13 cellular contexts compared by ENCODE assay signal in the genomic region with DNA sequence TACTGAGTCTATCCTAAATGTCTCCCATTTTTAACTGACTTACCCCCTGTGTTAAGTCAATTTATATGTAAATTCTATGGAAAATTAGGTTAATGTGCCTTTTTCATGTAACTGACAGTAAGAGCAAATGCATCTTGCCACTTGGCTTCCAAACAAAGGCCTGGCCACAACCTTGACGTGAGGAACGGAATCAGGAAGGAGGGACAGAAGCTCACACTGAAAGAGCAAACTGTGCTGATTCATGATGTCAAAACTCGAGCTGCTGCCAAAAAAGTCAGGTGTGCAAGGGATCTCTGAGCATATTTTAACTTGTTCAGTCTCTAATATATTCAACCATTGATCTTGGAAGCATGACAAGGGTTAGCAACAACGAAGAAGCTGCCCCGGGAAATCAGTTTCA. TPM values are rescaled to one million over a fixed set of nuclear protein-coding genes. Genes with fewer than 3 reads are reported as not detected.
DNase-seq lines count a peak whose midpoint lies in the region; ATAC-seq, FAIRE-seq and TF ChIP-seq lines count a peak whose summit lies in the region.
"Had no signal": no experiment of that assay in that cellular context is flagged by ENCODE, and none has a peak within 500 bp of the region (broad histone marks: within the 10 kb centered on the region; RNA-seq: fewer than 3 reads in every experiment).

No MANE protein-coding gene starts in this region.

- H3K36me3 Mint-ChIP-seq in brain, result peaks cover 24% of the 10 kb centered on the region

- no peaks in the 10 kb centered on the region for H3K36me3 ChIP-seq in iPS-18a (ENCODE audit: control insufficient read depth, low read depth, low read length)

- H3K9me3 Mint-ChIP-seq in brain, result peaks cover 0 to 3% (median 0%) of the 10 kb centered on the region in 5 experiments

- ATAC-seq in GM21423 (IDR thresholded peaks at IDR 0.05; ENCODE audit: unreplicated experiment), result no peak
- no peak for ATAC-seq in GM19328 (IDR thresholded peaks at IDR 0.05; ENCODE audit: unreplicated experiment)
- ATAC-seq: Right ventricle myocardium inferior had no signal

- H3K27ac Mint-ChIP-seq in brain, result peak overlapping the region; percentile 51 to 99 (median 94)

- H3K27me3 ChIP-seq in iPS-18a (ENCODE audit: control insufficient read depth, insufficient read depth, low read length), result no peaks in the 10 kb centered on the region

- H3K27me3 Mint-ChIP-seq in brain, result no peaks in the 10 kb centered on the region

- H3K27ac ChIP-seq in iPS-18a (ENCODE audit: low read length), result peak overlapping the region; percentile 56

- H3K9me3 ChIP-seq in iPS-18a (ENCODE audit: control insufficient read depth, low read depth, low read length), result no peaks in the 10 kb centered on the region

- H3K4me3 ChIP-seq in iPS-18a (ENCODE audit: low read length), result peak overlapping the region; percentile 26

- H3K4me1 ChIP-seq in iPS-18a (ENCODE audit: control insufficient read depth, low read depth, low read length), result peaks cover 42% of the 10 kb centered on the region

- peak overlapping the region; percentile 31 to 81 (median 73) for H3K4me3 Mint-ChIP-seq in brain

- H3K4me1 Mint-ChIP-seq in brain, result peaks cover 63% of the 10 kb centered on the region

- FAIRE-seq in GM19239 (lab: Jason Lieb, UNC), result no peak
- FAIRE-seq: D721Med, keratinocyte had no signal

- peak; percentile 79 for DNase-seq in A172 (ENCODE audit: low spot score)
- DNase-seq in NCI-H1105 (lab: John Stamatoyannopoulos, UW), result peak; percentile 86
- no peak for DNase-seq in GM19239 (ENCODE audit: insufficient read length, low spot score)
- no peak for DNase-seq in T-helper 2 cell
- DNase-seq: activated CD4-positive, alpha-beta T cell treated with anti-CD3 and anti-CD28 coated beads, Interleukin-2, amount 50 U/mL, for 48 hours; NCI-H1436 had no signal

- TF ChIP-seq CTCF in brain (conservative IDR thresholded peaks at IDR 0.05), result no peak

- H3K9ac ChIP-seq in iPS-18a (ENCODE audit: low read length), result peak overlapping the region; percentile 44

RNA-seq across cellular contexts. Expression of a gene that starts 35.8 kb away (rescaled TPM):
- 112 and 139 TPM in 2 replicates for total RNA-seq in A172 (2014; rRNA removed; shearing (Covaris generic))
- 145 TPM for polyA plus RNA-seq in brain (ENCODE audit: insufficient read depth, low read depth, low replicate concordance)
- polyA plus RNA-seq: keratinocyte had no signal

Comparison
In these comparisons a context has a peak if more than half of its experiments do, and no peak if none do; other contexts are left out.
1. DNase-seq: peak in A172 (single experiment) and NCI-H1105 (single experiment); none in GM19239 (single experiment) and T-helper 2 cell (0 of 5).